ENCODE assay signal across 28 cellular contexts in the genomic region with DNA sequence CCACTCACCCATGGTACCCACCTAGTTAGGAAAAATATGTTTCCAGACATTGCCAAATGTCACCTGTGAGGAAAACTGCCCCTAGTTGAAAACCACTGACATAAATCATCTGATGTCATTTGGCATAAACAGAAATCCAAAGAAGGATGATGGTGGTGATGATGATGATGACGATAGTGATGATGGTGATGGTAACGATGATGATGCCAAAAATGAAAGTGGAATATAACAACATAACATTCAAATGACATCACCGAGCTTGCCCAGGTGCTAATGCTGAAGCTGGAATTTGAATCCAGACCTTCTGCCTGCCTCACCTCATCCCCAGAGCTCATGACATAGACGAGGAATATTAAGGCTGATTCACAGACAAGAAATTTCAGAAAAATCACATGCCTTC.
"Had no signal": no experiment of that assay in that cellular context is flagged by ENCODE, and none has a peak within 500 bp of the region (broad histone marks: within the 10 kb centered on the region; RNA-seq: fewer than 3 reads in every experiment).

No MANE protein-coding gene starts in this region.

- H3K79me2 ChIP-seq: hepatocyte had no signal

- H3K4me2 ChIP-seq: hepatocyte had no signal

- H3K27me3 ChIP-seq: colonic mucosa had no signal

- FAIRE-seq: endometrium, endothelial cell of umbilical vein, frontal cortex had no signal

- H3K36me3 ChIP-seq: colonic mucosa, esophagus muscularis mucosa, esophagus squamous epithelium, gastrocnemius medialis, gastroesophageal sphincter, heart left ventricle, heart right ventricle had no signal

- H3K9me3 ChIP-seq: colonic mucosa, esophagus muscularis mucosa, esophagus squamous epithelium, gastrocnemius medialis, gastroesophageal sphincter, heart left ventricle, heart right ventricle had no signal

- ATAC-seq: effector memory CD8-positive, alpha-beta T cell; esophagus mucosa; foreskin keratinocyte; gastrocnemius medialis; gastroesophageal sphincter; heart left ventricle; heart right ventricle had no signal

- DNase-seq: colonic mucosa; cortex of kidney; dermis blood vessel endothelial cell; dorsolateral prefrontal cortex; effector CD4-positive, alpha-beta T cell; effector CD8-positive, alpha-beta T cell; effector memory CD4-positive, alpha-beta T cell; effector memory CD8-positive, alpha-beta T cell; endodermal cell; erythroblast; esophagus squamous epithelium; foreskin fibroblast; foreskin keratinocyte; foreskin melanocyte; gastrocnemius medialis; glutamatergic neuron; head of caudate nucleus; heart left ventricle; heart right ventricle had no signal

- H3K4me3 ChIP-seq: colonic mucosa, coronary artery, dorsolateral prefrontal cortex, esophagus muscularis mucosa, esophagus squamous epithelium, gastrocnemius medialis, gastroesophageal sphincter, heart left ventricle, heart right ventricle, hepatocyte had no signal

- H3K4me1 ChIP-seq: colonic mucosa, esophagus muscularis mucosa, esophagus squamous epithelium, foreskin keratinocyte, gastroesophageal sphincter, heart left ventricle, heart right ventricle had no signal

- H3K27ac ChIP-seq: colonic mucosa, coronary artery, dorsolateral prefrontal cortex, epithelial cell of prostate, esophagus muscularis mucosa, esophagus squamous epithelium, foreskin keratinocyte, gastrocnemius medialis, gastroesophageal sphincter, heart left ventricle, heart right ventricle, hepatocyte had no signal

- H2AFZ ChIP-seq: hepatocyte had no signal
